Comparison of ENCODE assay signal across 10 cellular contexts in the genomic region with DNA sequence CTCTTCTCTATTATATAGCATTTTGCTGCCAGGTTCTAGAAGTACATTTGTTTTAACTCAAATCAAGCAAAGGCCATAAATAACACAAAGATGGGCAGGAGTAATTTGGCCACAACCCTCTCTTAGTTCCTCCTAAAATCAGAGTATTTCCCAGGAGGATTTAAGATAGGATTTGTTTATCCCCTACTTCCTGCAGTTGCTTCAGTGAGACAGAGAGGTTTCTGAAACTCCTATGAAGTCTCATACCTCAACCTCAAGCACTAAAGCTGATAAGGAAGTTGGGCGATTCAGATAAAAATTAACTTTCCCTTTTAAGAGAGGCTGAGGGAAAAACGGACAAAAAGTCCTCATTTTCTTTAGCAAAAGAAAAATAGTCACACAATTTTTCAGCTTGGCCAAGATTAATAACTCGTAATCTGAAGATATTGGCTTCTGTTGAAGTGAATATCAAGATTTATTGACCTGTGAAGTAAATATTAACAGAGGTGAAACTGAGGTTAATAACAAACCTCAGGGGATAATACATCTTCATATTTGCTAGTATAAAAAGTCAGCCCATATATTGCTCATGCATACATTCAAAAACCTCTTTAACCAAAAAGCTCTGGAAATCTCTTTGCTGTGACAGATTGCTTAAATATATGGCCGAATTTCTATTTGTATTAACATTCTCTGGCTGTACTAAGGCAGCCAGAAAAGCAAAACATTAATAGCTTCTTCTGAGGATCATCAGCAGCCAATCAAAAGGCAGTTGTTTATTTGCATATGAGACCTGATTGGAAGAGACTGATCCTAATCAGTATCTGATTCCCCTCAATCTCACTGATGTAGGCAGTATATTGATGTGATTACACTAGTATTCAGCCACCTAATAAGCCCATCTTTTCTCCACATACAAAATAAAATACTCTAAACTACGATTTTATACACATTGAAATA.
A peak's percentile ranks its signal among the peaks of the same experiment; 100 is the strongest.
DNase-seq lines count a peak whose midpoint lies in the region; ATAC-seq and TF ChIP-seq lines count a peak whose summit lies in the region.
"Had no signal": no experiment of that assay in that cellular context is flagged by ENCODE, and none has a peak within 500 bp of the region (broad histone marks: within the 10 kb centered on the region; RNA-seq: fewer than 3 reads in every experiment).

No MANE protein-coding gene starts in this region.

- no peaks in the 10 kb centered on the region for H3K36me3 Mint-ChIP-seq in naive thymus-derived CD4-positive, alpha-beta T cell

- H3K4me2 ChIP-seq in fibroblast of lung (ENCODE audit: extremely low read depth, insufficient read depth, low read length), result no peak overlapping the region

- DNase-seq in Caki2 (ENCODE audit: low read depth) (peak; percentile 35), fibroblast of lung (ENCODE audit: low read depth in 2 of 2) (peak; percentile 18 to 45), cortex of kidney (lab: John Stamatoyannopoulos, UW) (no peak), islet precursor cell (no peak)
- no peak for DNase-seq in activated naive CD4-positive, alpha-beta T cell treated with anti-CD3 and anti-CD28 coated beads, Interleukin-2, amount 50 U/mL, for 16 hours
- no peak for DNase-seq in naive thymus-derived CD4-positive, alpha-beta T cell
- DNase-seq: NCI-H1930 had no signal

- POLR2A ChIA-PET in naive thymus-derived CD4-positive, alpha-beta T cell (lab: Charles Lee), result no interaction called here

- no peaks in the 10 kb centered on the region for H4K20me1 ChIP-seq in fibroblast of lung (ENCODE audit: control insufficient read depth, extremely low read depth, insufficient read depth, low read length)

- H3K79me2 ChIP-seq in fibroblast of lung (ENCODE audit: control insufficient read depth, insufficient read depth, low read length), result no peaks in the 10 kb centered on the region

- H3K27ac Mint-ChIP-seq in naive thymus-derived CD4-positive, alpha-beta T cell, result no peak overlapping the region

- H3K9ac ChIP-seq in fibroblast of lung (ENCODE audit: insufficient read depth, low read length), result no peak overlapping the region

- CTCF ChIA-PET in naive thymus-derived CD4-positive, alpha-beta T cell (lab: Charles Lee), result no interaction called here

- no peaks in the 10 kb centered on the region for H3K27me3 ChIP-seq in fibroblast of lung (ENCODE audit: control insufficient read depth, insufficient read depth, low read length)
- H3K27me3 ChIP-seq in naive thymus-derived CD4-positive, alpha-beta T cell (ENCODE audit: control insufficient read depth in 2 of 2, insufficient read depth in 2 of 2, low read length in 2 of 2), result peaks cover 0 to 4% of the 10 kb centered on the region in 2 donors
- H3K27me3 ChIP-seq: SJSA1 had no signal

- no peak overlapping the region for H3K27ac ChIP-seq in fibroblast of lung (ENCODE audit: insufficient read depth, low read length)
- no peak overlapping the region for H3K27ac ChIP-seq in naive thymus-derived CD4-positive, alpha-beta T cell (ENCODE audit: low read depth, low read length)
- H3K27ac ChIP-seq: SJSA1 had no signal

- H3K27me3 Mint-ChIP-seq in naive thymus-derived CD4-positive, alpha-beta T cell, result peaks cover 0 to 23% (median 8%) of the 10 kb centered on the region in 5 donors

- intact Hi-C loops in naive thymus-derived CD4-positive, alpha-beta T cell (cut with micrococcal nuclease), result no loop called here

- H3K4me3 Mint-ChIP-seq in naive thymus-derived CD4-positive, alpha-beta T cell, result no peak overlapping the region

- H3K9me3 ChIP-seq in fibroblast of lung (ENCODE audit: control insufficient read depth, insufficient read depth, low read depth, low read length), result no peaks in the 10 kb centered on the region
- no peaks in the 10 kb centered on the region for H3K9me3 ChIP-seq in naive thymus-derived CD4-positive, alpha-beta T cell (ENCODE audit: control insufficient read depth in 2 of 3, low read length in 3 of 3)
- H3K9me3 ChIP-seq: SJSA1 had no signal

- no peak overlapping the region for H3K4me3 ChIP-seq in fibroblast of lung (replicated peaks in 1 of 4; ENCODE audit: control extremely low read depth in 1 of 4, insufficient read depth in 1 of 4, low read depth in 3 of 4, low read length in 4 of 4)
- H3K4me3 ChIP-seq in naive thymus-derived CD4-positive, alpha-beta T cell (ENCODE audit: low read length), result no peak overlapping the region
- H3K4me3 ChIP-seq: SJSA1 had no signal

- no peaks in the 10 kb centered on the region for H3K9me3 Mint-ChIP-seq in naive thymus-derived CD4-positive, alpha-beta T cell

- no peak for TF ChIP-seq CTCF in fibroblast of lung (conservative IDR thresholded peaks at IDR 0.05 in 1 of 2, IDR thresholded peaks at IDR 0.05 in 1 of 2; ENCODE audit: low read depth in 1 of 2, low read length in 2 of 2)

- in situ Hi-C loops in Caki2 (cut with HindIII; ENCODE audit: low pct_unique_long_range_greater_than_20kb, low sequenced_read_pairs), result no loop called here

- peak; percentile 78 for ATAC-seq in GM21423 (IDR thresholded peaks at IDR 0.05; ENCODE audit: unreplicated experiment)
- peak; percentile 64 for ATAC-seq in HG03457 (IDR thresholded peaks at IDR 0.05; ENCODE audit: unreplicated experiment)
- no peak for ATAC-seq in naive thymus-derived CD4-positive, alpha-beta T cell

- H3K4me1 Mint-ChIP-seq in naive thymus-derived CD4-positive, alpha-beta T cell, result peaks cover 0 to 11% (median 4%) of the 10 kb centered on the region in 7 donors

- H3K36me3 ChIP-seq in fibroblast of lung (ENCODE audit: control insufficient read depth, insufficient read depth, low read length), result no peaks in the 10 kb centered on the region
- H3K36me3 ChIP-seq in naive thymus-derived CD4-positive, alpha-beta T cell (ENCODE audit: control insufficient read depth in 2 of 3, insufficient read depth in 3 of 3, low read length in 3 of 3), result no peaks in the 10 kb centered on the region
- H3K36me3 ChIP-seq: SJSA1 had no signal

- no peaks in the 10 kb centered on the region for H3K4me1 ChIP-seq in fibroblast of lung (ENCODE audit: control insufficient read depth, extremely low read depth, insufficient read depth, low read length)
- no peaks in the 10 kb centered on the region for H3K4me1 ChIP-seq in naive thymus-derived CD4-positive, alpha-beta T cell (ENCODE audit: control insufficient read depth in 2 of 2, insufficient read depth in 2 of 2, low read length in 2 of 2)
- H3K4me1 ChIP-seq: SJSA1 had no signal

- H2AFZ ChIP-seq in fibroblast of lung (ENCODE audit: low read length), result peak overlapping the region; percentile 15

Comparison
In these comparisons a context has a peak if more than half of its experiments do, and no peak if none do; other contexts are left out.
1. DNase-seq: peak in Caki2 (single experiment) and fibroblast of lung (2 of 2); none in activated naive CD4-positive, alpha-beta T cell treated with anti-CD3 and anti-CD28 coated beads, Interleukin-2, amount 50 U/mL, for 16 hours (single experiment), cortex of kidney (single experiment), naive thymus-derived CD4-positive, alpha-beta T cell (0 of 9) and islet precursor cell (single experiment).